Comparison of ENCODE assay signal across 26 cellular contexts in genomic region chr2:109226128-109226527, GRCh38.
DNase-seq lines count a peak whose midpoint lies in the region; ATAC-seq and TF ChIP-seq lines count a peak whose summit lies in the region.
"Had no signal": no experiment of that assay in that cellular context is flagged by ENCODE, and none has a peak within 500 bp of the region (broad histone marks: within the 10 kb centered on the region; RNA-seq: fewer than 3 reads in every experiment).

No MANE protein-coding gene starts in this region.

- H4K20me1 ChIP-seq in MM.1S (ENCODE audit: insufficient read depth, low read length), result no peaks in the 10 kb centered on the region

- TF ChIP-seq CTCF in MM.1S (IDR thresholded peaks at IDR 0.05; ENCODE audit: low read length) (no peak), psoas muscle (IDR thresholded peaks at IDR 0.05) (no peak), thyroid gland (IDR thresholded peaks at IDR 0.05) (no peak)
- TF ChIP-seq CTCF in CD4-positive, alpha-beta T cell (IDR thresholded peaks at IDR 0.05), result no peak

- TF ChIP-seq POLR2A in thyroid gland (IDR thresholded peaks at IDR 0.05), result no peak

- H3K27me3 Mint-ChIP-seq in CD4-positive, alpha-beta T cell, result peaks cover 10% of the 10 kb centered on the region
- H3K27me3 Mint-ChIP-seq: B cell had no signal

- ATAC-seq in left lobe of liver (peak; percentile 86), psoas muscle (peak in 3 of 4 donors; percentile 60 to 70 (median 62)), GM18520 (IDR thresholded peaks at IDR 0.05; ENCODE audit: unreplicated experiment) (no peak)
- ATAC-seq in CD4-positive, alpha-beta T cell (ENCODE audit: poor library complexity), result no peak
- ATAC-seq: gastroesophageal sphincter had no signal

- H3K4me1 ChIP-seq in MM.1S (ENCODE audit: low read length), result peaks cover 68% of the 10 kb centered on the region
- H3K4me1 ChIP-seq in psoas muscle, result peaks cover 25% of the 10 kb centered on the region
- H3K4me1 ChIP-seq in thyroid gland, result peaks cover 0 to 2% of the 10 kb centered on the region in 2 donors

- H3F3A ChIP-seq in MM.1S (ENCODE audit: insufficient read depth, low read length), result peaks cover 36% of the 10 kb centered on the region

- peak overlapping the region; percentile 68; the same call in 1 of the 2 replicates for H3K4me2 ChIP-seq in MM.1S (ENCODE audit: low read depth, low read length)

- 11 to 35% (median 27%) methylated on average over 2 of the region's 2 CpGs for WGBS in psoas muscle, 3 donors
- 66 to 67% methylated on average over 2 of the region's 2 CpGs for WGBS in thyroid gland, 2 donors

- H3K27ac Mint-ChIP-seq in CD4-positive, alpha-beta T cell, result no peak overlapping the region
- H3K27ac Mint-ChIP-seq: activated naive CD8-positive, alpha-beta T cell treated with anti-CD3 and anti-CD28 coated beads, Interleukin-2, amount 10 ng/mL, durations not matched to agents 7 days and 5 days; activated T-helper 2 cell treated with anti-CD3 and anti-CD28 coated beads, Interferon-gamma antibody, Interleukin-2, Interleukin-4, amounts not matched to agents 10 μg/mL and 5 μg/mL and 100 μg/mL, durations not matched to agents 14 hours and 24 hours and 36 hours; B cell; IgD-negative memory B cell had no signal

- H3K36me3 ChIP-seq in MM.1S (replicated peaks; ENCODE audit: insufficient read depth, low read length) (no peaks in the 10 kb centered on the region), psoas muscle (ENCODE audit: insufficient read depth in 1 of 2, low read depth in 1 of 2) (no peaks in the 10 kb centered on the region), thyroid gland (no peaks in the 10 kb centered on the region)
- H3K36me3 ChIP-seq: gastroesophageal sphincter had no signal

- POLR2A ChIA-PET in CD4-positive, alpha-beta T cell (lab: Charles Lee), result interaction anchor here (1.5 kb wide), 1 partner anchor 8 kb away, joined by 3 read pairs; no protein-coding TSS in a partner anchor

- H2AFZ ChIP-seq in MM.1S (ENCODE audit: low read length), result no peak overlapping the region

- no peaks in the 10 kb centered on the region for H3K9me3 Mint-ChIP-seq in CD4-positive, alpha-beta T cell
- H3K9me3 Mint-ChIP-seq: activated naive CD8-positive, alpha-beta T cell treated with anti-CD3 and anti-CD28 coated beads, Interleukin-2, amount 10 ng/mL, durations not matched to agents 7 days and 5 days; activated T-helper 2 cell treated with anti-CD3 and anti-CD28 coated beads, Interferon-gamma antibody, Interleukin-2, Interleukin-4, amounts not matched to agents 10 μg/mL and 5 μg/mL and 100 μg/mL, durations not matched to agents 14 hours and 24 hours and 36 hours; IgD-negative memory B cell had no signal

- H3K9me3 ChIP-seq in MM.1S (replicated peaks; ENCODE audit: insufficient read depth, low read length), result no peaks in the 10 kb centered on the region
- no peaks in the 10 kb centered on the region for H3K9me3 ChIP-seq in psoas muscle
- no peaks in the 10 kb centered on the region for H3K9me3 ChIP-seq in CD4-positive, alpha-beta T cell (ENCODE audit: control insufficient read depth, low read length)
- no peaks in the 10 kb centered on the region for H3K9me3 ChIP-seq in thyroid gland
- H3K9me3 ChIP-seq: gastroesophageal sphincter had no signal

- H3K27ac ChIP-seq in MM.1S (ENCODE audit: low read length), result peak overlapping the region; percentile 85; the same call in 1 of the 2 replicates
- peak overlapping the region; percentile 4 for H3K27ac ChIP-seq in psoas muscle
- no peak overlapping the region for H3K27ac ChIP-seq in CD4-positive, alpha-beta T cell (ENCODE audit: low read depth, low read length)
- H3K27ac ChIP-seq in thyroid gland, result no peak overlapping the region
- H3K27ac ChIP-seq: epithelial cell of prostate, gastroesophageal sphincter, SK-N-MC had no signal

- H3K4me3 ChIP-seq in MM.1S (ENCODE audit: low read length) (no peak overlapping the region), psoas muscle (no peak overlapping the region), thyroid gland (replicated peaks in 1 of 3) (no peak overlapping the region)
- H3K4me3 ChIP-seq: gastroesophageal sphincter, lung, SK-N-MC had no signal

- DNase-seq in NCI-H2107 treated with DMSO at 0.1 percent for 48 hours (lab: John Stamatoyannopoulos, UW; ENCODE audit: unreplicated experiment), result peak; percentile 33
- DNase-seq in NCI-H2107 (lab: John Stamatoyannopoulos, UW), result no peak
- DNase-seq in MM.1S, result no peak
- DNase-seq in left lobe of liver (ENCODE audit: low spot score), result no peak
- no peak for DNase-seq in psoas muscle
- no peak for DNase-seq in CD4-positive, alpha-beta T cell
- no peak for DNase-seq in thyroid gland
- DNase-seq: activated CD4-positive, alpha-beta T cell treated with anti-CD3 and anti-CD28 coated beads, Interleukin-2, amount 50 U/mL, for 4 hours; activated naive CD8-positive, alpha-beta T cell treated with anti-CD3 and anti-CD28 coated beads, Interleukin-2, amount 10 ng/mL, durations not matched to agents 7 days and 5 days; Calu3; cerebellar nuclear complex; GOT3; hypothalamus; islet precursor cell; NCI-H187 treated with DMSO at 0.1 percent for 48 hours; NCI-H446; retina; RPMI8226 had no signal

- CTCF ChIA-PET in CD4-positive, alpha-beta T cell (lab: Charles Lee), result interaction anchor here (1.0 kb wide), 1 partner anchor 10 kb away, joined by 3 read pairs; no protein-coding TSS in a partner anchor

- intact Hi-C loops in psoas muscle (cut with DNase I), result no loop called here
- intact Hi-C loops in CD4-positive, alpha-beta T cell (cut with DNase I, micrococcal nuclease), result no loop called here
- intact Hi-C loops in thyroid gland (cut with DNase I), result no loop called here

- H3K79me2 ChIP-seq in MM.1S (ENCODE audit: low read length), result peaks cover 69% of the 10 kb centered on the region

- no peaks in the 10 kb centered on the region for H3K27me3 ChIP-seq in MM.1S (replicated peaks; ENCODE audit: insufficient read depth, low read length)
- no peaks in the 10 kb centered on the region for H3K27me3 ChIP-seq in psoas muscle (ENCODE audit: insufficient read depth in 3 of 3, low read length in 2 of 3)
- H3K27me3 ChIP-seq in CD4-positive, alpha-beta T cell (ENCODE audit: control insufficient read depth, insufficient read depth, low read length), result no peaks in the 10 kb centered on the region
- H3K27me3 ChIP-seq in thyroid gland, result no peaks in the 10 kb centered on the region
- H3K27me3 ChIP-seq: gastroesophageal sphincter had no signal

- H3K4me1 Mint-ChIP-seq in CD4-positive, alpha-beta T cell (ENCODE audit: low read depth), result peaks cover 10% of the 10 kb centered on the region
- H3K4me1 Mint-ChIP-seq: IgD-negative memory B cell had no signal

- no peak overlapping the region for H3K4me3 Mint-ChIP-seq in CD4-positive, alpha-beta T cell
- H3K4me3 Mint-ChIP-seq: activated naive CD8-positive, alpha-beta T cell treated with anti-CD3 and anti-CD28 coated beads, Interleukin-2, amount 10 ng/mL, durations not matched to agents 7 days and 5 days; B cell had no signal

- H3K9ac ChIP-seq in MM.1S (ENCODE audit: low read length), result 0 out of 2 replicates have a peak overlapping the region, but pooled peaks have one; percentile 52

- H3K36me3 Mint-ChIP-seq in CD4-positive, alpha-beta T cell (ENCODE audit: low read depth), result no peaks in the 10 kb centered on the region
- H3K36me3 Mint-ChIP-seq: activated naive CD8-positive, alpha-beta T cell treated with anti-CD3 and anti-CD28 coated beads, Interleukin-2, amount 10 ng/mL, durations not matched to agents 7 days and 5 days; IgD-negative memory B cell had no signal

- H3K9me2 ChIP-seq in MM.1S (replicated peaks; ENCODE audit: insufficient read depth, low read length), result no peaks in the 10 kb centered on the region

Comparison
In these comparisons a context has a peak if more than half of its experiments do, and no peak if none do; other contexts are left out.
1. H3K27ac ChIP-seq: peak in MM.1S (single experiment) and psoas muscle (single experiment); none in CD4-positive, alpha-beta T cell (single experiment) and thyroid gland (0 of 3).
2. ATAC-seq: peak in left lobe of liver (single experiment) and psoas muscle (3 of 4); none in CD4-positive, alpha-beta T cell (single experiment) and GM18520 (single experiment).